Comparison of ENCODE assay signal across 8 cellular contexts in the genomic region with DNA sequence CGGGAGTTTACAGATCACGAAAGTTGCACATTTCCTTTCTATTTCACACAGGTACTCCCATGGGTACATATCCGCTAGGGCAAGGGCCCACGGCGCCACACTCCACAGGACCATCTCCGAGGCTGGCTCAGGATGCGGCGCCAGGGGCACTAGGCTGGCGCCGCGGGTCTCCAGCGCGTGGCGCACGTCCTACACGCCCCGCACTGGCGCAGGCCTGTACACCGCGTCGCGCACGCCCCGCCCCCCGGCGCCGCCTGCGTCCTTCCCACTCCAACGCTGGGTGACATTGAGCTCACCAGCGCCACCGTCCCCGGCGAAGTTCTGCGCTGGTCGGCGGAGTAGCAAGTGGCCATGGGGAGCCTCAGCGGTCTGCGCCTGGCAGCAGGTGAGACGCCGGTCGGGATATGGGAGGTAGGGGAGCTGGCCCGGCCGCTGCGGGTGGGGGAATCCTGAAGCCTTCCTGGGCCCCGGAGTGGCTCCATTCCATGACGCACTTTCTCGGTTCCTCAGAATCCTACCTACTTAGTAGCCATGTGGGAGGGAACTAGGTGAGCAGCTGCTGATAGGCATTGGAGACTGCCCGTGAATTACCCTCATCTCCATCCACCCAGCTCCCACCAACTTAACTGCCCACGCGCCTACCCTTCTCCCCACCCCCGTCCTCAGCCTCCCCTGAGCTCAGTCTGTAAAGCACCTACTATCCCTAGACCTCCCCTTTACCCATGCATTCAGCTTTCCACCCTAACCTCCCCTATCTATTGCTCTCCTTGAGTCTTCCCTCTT. TPM values are rescaled to one million over a fixed set of nuclear protein-coding genes. Genes with fewer than 3 reads are reported as not detected.
DNase-seq lines count a peak whose midpoint lies in the region; ATAC-seq and TF ChIP-seq lines count a peak whose summit lies in the region.

A gene with protein sequence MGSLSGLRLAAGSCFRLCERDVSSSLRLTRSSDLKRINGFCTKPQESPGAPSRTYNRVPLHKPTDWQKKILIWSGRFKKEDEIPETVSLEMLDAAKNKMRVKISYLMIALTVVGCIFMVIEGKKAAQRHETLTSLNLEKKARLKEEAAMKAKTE (plus strand): TSS at position 268 of the 783 bp plus-strand sequence. CDS start 84 bp downstream, at position 352.

- no peaks in the 10 kb centered on the region for H3K27me3 Mint-ChIP-seq in type B pancreatic cell

- peaks cover 9% of the 10 kb centered on the region for H3K36me3 ChIP-seq in SU-DHL-6 (ENCODE audit: low read length)

- peak within 1 kb of the TSS; percentile 63 for H3K27ac ChIP-seq in SU-DHL-6 (ENCODE audit: low read depth, low read length)

- H3K36me3 Mint-ChIP-seq in type B pancreatic cell, result peaks cover 12% of the 10 kb centered on the region

- H3K9me3 Mint-ChIP-seq in type B pancreatic cell, result no peaks in the 10 kb centered on the region

- peaks cover 3% of the 10 kb centered on the region for H3K4me1 Mint-ChIP-seq in type B pancreatic cell (ENCODE audit: unreplicated experiment)

- H3K4me3 Mint-ChIP-seq in type B pancreatic cell, result peak within 1 kb of the TSS; percentile 93

- H4K20me1 ChIP-seq in SU-DHL-6 (ENCODE audit: low read depth, low read length), result no peaks in the 10 kb centered on the region

- no peaks in the 10 kb centered on the region; the same call in 1 of the 2 replicates for H3F3A ChIP-seq in SU-DHL-6 (ENCODE audit: insufficient read depth)

- no peaks in the 10 kb centered on the region for H3K27me3 ChIP-seq in SU-DHL-6 (ENCODE audit: low read length)

- TF ChIP-seq CTCF in GM12873 (IDR thresholded peaks at IDR 0.05; ENCODE audit: insufficient read depth, low read depth, low read length, missing control alignments), result peak; percentile 70
- peak; percentile 75 for TF ChIP-seq CTCF in SU-DHL-6 (IDR thresholded peaks at IDR 0.05; ENCODE audit: insufficient read depth, low read length, poor library complexity, severe bottlenecking)
- TF ChIP-seq CTCF in type B pancreatic cell (conservative IDR thresholded peaks at IDR 0.05), result peak; percentile 68

- DNase-seq in NCI-H128 (lab: John Stamatoyannopoulos, UW; ENCODE audit: unreplicated experiment) (peak; percentile 96), Right ventricle myocardium superior (peak; percentile 98), pons (ENCODE audit: low spot score) (peak; percentile 92), type B pancreatic cell (ENCODE audit: extremely low spot score, unreplicated experiment) (peak; percentile 93)
- peak; percentile 86 for DNase-seq in activated naive CD8-positive, alpha-beta T cell treated with anti-CD3 and anti-CD28 coated beads, Interleukin-2, amount 50 U/mL, for 16 hours (ENCODE audit: low read depth, low spot score)

- peak within 1 kb of the TSS; percentile 95 for H3K27ac Mint-ChIP-seq in type B pancreatic cell

- H2AFZ ChIP-seq in SU-DHL-6 (ENCODE audit: low read depth, low read length, severe bottlenecking), result peak within 1 kb of the TSS; percentile 78

- H3K4me3 ChIP-seq in SU-DHL-6 (ENCODE audit: insufficient read depth, low read length, poor library complexity, severe bottlenecking), result peak within 1 kb of the TSS; percentile 86

- intact Hi-C loops in Right ventricle myocardium superior (cut with DNase I), result no loop called here

- peaks cover 78% of the 10 kb centered on the region for H3K79me2 ChIP-seq in SU-DHL-6 (ENCODE audit: insufficient read depth, low read length)

- no peaks in the 10 kb centered on the region for H3K9me3 ChIP-seq in SU-DHL-6 (ENCODE audit: insufficient read depth, low read length)

- peak within 1 kb of the TSS; percentile 96 for H3K4me2 ChIP-seq in SU-DHL-6 (ENCODE audit: low read depth, low read length, poor library complexity, severe bottlenecking)

- ATAC-seq in HG02759 (IDR thresholded peaks at IDR 0.05; ENCODE audit: unreplicated experiment) (peak; percentile 94), Right ventricle myocardium superior (ENCODE audit: poor library complexity) (peak; percentile 98)

- H3K9me2 ChIP-seq in SU-DHL-6 (replicated peaks; ENCODE audit: insufficient read depth, low read length), result no peaks in the 10 kb centered on the region

- peak within 1 kb of the TSS; percentile 76 for H3K9ac ChIP-seq in SU-DHL-6 (ENCODE audit: low read length)

RNA-seq across cellular contexts. Expression of the gene that starts here (rescaled TPM):
- total RNA-seq in Right ventricle myocardium superior (144 TPM), type B pancreatic cell (ENCODE audit: low replicate concordance) (68.8 and 230 TPM in 2 replicates)

Comparison
In these comparisons a context has a peak if more than half of its experiments do, and no peak if none do; other contexts are left out.
1. Peak in every context shown above with its lines: DNase-seq, ATAC-seq, H3K4me3 ChIP-seq and H3K27ac ChIP-seq.